8 cellular contexts compared by ENCODE assay signal in genomic region chr1:223844521-223844961, GRCh38. TPM values are rescaled to one million over a fixed set of nuclear protein-coding genes. Genes with fewer than 3 reads are reported as not detected.
DNase-seq lines count a peak whose midpoint lies in the region; ATAC-seq, FAIRE-seq and TF ChIP-seq lines count a peak whose summit lies in the region.

No MANE protein-coding gene starts in this region.

- DNase-seq in CD8-positive, alpha-beta T cell: peak in 4 of 7 experiments; percentile 42 to 60 (median 52)
- DNase-seq in RPMI7951 (ENCODE audit: low read depth) (peak; percentile 24), aorta (no peak), SIG-M5 treated with dmso at 0.1 percent for 504 hours (lab: John Stamatoyannopoulos, UW; ENCODE audit: unreplicated experiment) (no peak), RCC 7860 (ENCODE audit: low spot score) (no peak), ureter (ENCODE audit: low spot score) (no peak)
- peak; percentile 42 for DNase-seq in central memory CD4-positive, alpha-beta T cell
- DNase-seq in naive thymus-derived CD4-positive, alpha-beta T cell: peak in 7 of 9 donors; percentile 32 to 65 (median 47)

- no peak for TF ChIP-seq CTCF in CD8-positive, alpha-beta T cell (IDR thresholded peaks at IDR 0.05)

- FAIRE-seq in RCC 7860 (lab: Jason Lieb, UNC): no peak

- H3K27ac Mint-ChIP-seq in CD8-positive, alpha-beta T cell: peak overlapping the region; percentile 95
- peak overlapping the region; percentile 94 to 99 (median 98) for H3K27ac Mint-ChIP-seq in naive thymus-derived CD4-positive, alpha-beta T cell

- ATAC-seq in CD8-positive, alpha-beta T cell: peak; percentile 1
- no peak for ATAC-seq in naive thymus-derived CD4-positive, alpha-beta T cell
- no peak for ATAC-seq in aorta (ENCODE audit: low FRiP score)

- peaks cover 36% of the 10 kb centered on the region for H3K4me1 Mint-ChIP-seq in CD8-positive, alpha-beta T cell (ENCODE audit: low read depth)
- H3K4me1 Mint-ChIP-seq in naive thymus-derived CD4-positive, alpha-beta T cell: peaks cover 23 to 59% (median 45%) of the 10 kb centered on the region in 7 donors

- intact Hi-C loops in CD8-positive, alpha-beta T cell (cut with DNase I, micrococcal nuclease): loop anchor here (1.0 to 10.0 kb wide), 6 partner anchors 8 to 1580 kb away; partner anchors contain the start of genes CNIH4 (in 1 of the 2), DEGS1 (in 1 of the 2), LBR (in 1 of the 2) and TAF1A (in 1 of the 2)
- intact Hi-C loops in naive thymus-derived CD4-positive, alpha-beta T cell (cut with micrococcal nuclease): loop anchor here (2.0 to 10.0 kb wide), 8 partner anchors 128 to 1580 kb away; partner anchors contain the start of genes FBXO28 (in 2 of the 2), WDR26 (in 2 of the 2), DEGS1 (in 1 of the 2) and LBR (in 1 of the 2)
- intact Hi-C loops in aorta (cut with DNase I): no loop called here

- peak overlapping the region; percentile 93 for H3K4me3 Mint-ChIP-seq in CD8-positive, alpha-beta T cell
- H3K4me3 Mint-ChIP-seq in naive thymus-derived CD4-positive, alpha-beta T cell: peak overlapping the region; percentile 87 to 99 (median 96)

- H3K27me3 Mint-ChIP-seq in CD8-positive, alpha-beta T cell (ENCODE audit: low read depth): no peaks in the 10 kb centered on the region
- no peaks in the 10 kb centered on the region for H3K27me3 Mint-ChIP-seq in naive thymus-derived CD4-positive, alpha-beta T cell

- no peaks in the 10 kb centered on the region for H3K27me3 ChIP-seq in CD8-positive, alpha-beta T cell (ENCODE audit: insufficient read depth, low read length)
- H3K27me3 ChIP-seq in naive thymus-derived CD4-positive, alpha-beta T cell (ENCODE audit: control insufficient read depth in 2 of 2, insufficient read depth in 2 of 2, low read length in 2 of 2): no peaks in the 10 kb centered on the region
- H3K27me3 ChIP-seq in aorta (ENCODE audit: control insufficient read depth in 1 of 2, insufficient read depth in 2 of 2, low read length in 1 of 2): no peaks in the 10 kb centered on the region

- H3K27ac ChIP-seq in CD8-positive, alpha-beta T cell (ENCODE audit: low read depth, low read length): peak overlapping the region; percentile 87
- peak overlapping the region; percentile 99 for H3K27ac ChIP-seq in naive thymus-derived CD4-positive, alpha-beta T cell (ENCODE audit: low read depth, low read length)
- peak overlapping the region; percentile 98 to 99 for H3K27ac ChIP-seq in aorta (ENCODE audit: low read depth in 1 of 2, low read length in 2 of 2)

- H3K4me1 ChIP-seq in CD8-positive, alpha-beta T cell (ENCODE audit: insufficient read depth, low read length): peaks cover 28% of the 10 kb centered on the region
- H3K4me1 ChIP-seq in naive thymus-derived CD4-positive, alpha-beta T cell (ENCODE audit: control insufficient read depth in 2 of 2, insufficient read depth in 2 of 2, low read length in 2 of 2): peaks cover 14 to 27% of the 10 kb centered on the region in 2 donors
- no peaks in the 10 kb centered on the region for H3K4me1 ChIP-seq in aorta (ENCODE audit: control insufficient read depth in 1 of 2, insufficient read depth in 2 of 2, low read length in 2 of 2)

- POLR2A ChIA-PET in CD8-positive, alpha-beta T cell (lab: Charles Lee): interaction anchor here (0.6 to 3.0 kb wide), 8 partner anchors 9 to 132 kb away, joined by 3 to 18 read pairs (median 10); partner anchors contain the start of gene CAPN2
- POLR2A ChIA-PET in naive thymus-derived CD4-positive, alpha-beta T cell (lab: Charles Lee): interaction anchor here (0.7 to 4.5 kb wide), 6 partner anchors 9 to 1132 kb away, joined by 3 to 51 read pairs (median 12); no protein-coding TSS in a partner anchor

- H3K9me3 ChIP-seq in CD8-positive, alpha-beta T cell (ENCODE audit: low read length): no peaks in the 10 kb centered on the region
- H3K9me3 ChIP-seq in naive thymus-derived CD4-positive, alpha-beta T cell (ENCODE audit: control insufficient read depth in 2 of 3, low read length in 3 of 3): no peaks in the 10 kb centered on the region
- no peaks in the 10 kb centered on the region for H3K9me3 ChIP-seq in aorta (ENCODE audit: control insufficient read depth, low read length)

- peaks cover 6% of the 10 kb centered on the region for H3K36me3 Mint-ChIP-seq in CD8-positive, alpha-beta T cell
- peaks cover 0 to 7% (median 4%) of the 10 kb centered on the region in 5 donors for H3K36me3 Mint-ChIP-seq in naive thymus-derived CD4-positive, alpha-beta T cell

- peak overlapping the region; percentile 70 for H3K4me3 ChIP-seq in CD8-positive, alpha-beta T cell (ENCODE audit: low read depth, low read length)
- peak overlapping the region; percentile 63 for H3K4me3 ChIP-seq in naive thymus-derived CD4-positive, alpha-beta T cell (ENCODE audit: low read length)
- peak overlapping the region; percentile 77 to 84 for H3K4me3 ChIP-seq in aorta (ENCODE audit: low read length in 2 of 2)

- H3K36me3 ChIP-seq in CD8-positive, alpha-beta T cell (ENCODE audit: insufficient read depth, low read length): no peaks in the 10 kb centered on the region
- H3K36me3 ChIP-seq in naive thymus-derived CD4-positive, alpha-beta T cell (ENCODE audit: control insufficient read depth in 2 of 3, insufficient read depth in 3 of 3, low read length in 3 of 3): peaks cover 0 to 4% (median 0%) of the 10 kb centered on the region in 3 experiments
- no peaks in the 10 kb centered on the region for H3K36me3 ChIP-seq in aorta (ENCODE audit: control insufficient read depth in 1 of 2, insufficient read depth in 2 of 2, low read length in 1 of 2)

- CTCF ChIA-PET in CD8-positive, alpha-beta T cell (lab: Charles Lee): interaction anchor here (0.8 to 2.6 kb wide), 3 partner anchors 9 to 38 kb away, joined by 3 to 9 read pairs (median 4); no protein-coding TSS in a partner anchor
- CTCF ChIA-PET in naive thymus-derived CD4-positive, alpha-beta T cell (lab: Charles Lee): interaction anchor here (1.6 to 3.6 kb wide), 2 partner anchors 11 to 32 kb away, joined by 5 to 20 read pairs; no protein-coding TSS in a partner anchor

- 0 to 2% methylated on average over 9 of the region's 9 CpGs for WGBS in aorta, 2 donors

- H3K9me3 Mint-ChIP-seq in CD8-positive, alpha-beta T cell: no peaks in the 10 kb centered on the region
- H3K9me3 Mint-ChIP-seq in naive thymus-derived CD4-positive, alpha-beta T cell: peaks cover 0 to 4% (median 0%) of the 10 kb centered on the region in 11 donors

RNA-seq across cellular contexts. Expression of gene TP53BP2, which starts 1.2 kb away (rescaled TPM):
- total RNA-seq in CD8-positive, alpha-beta T cell: 10 to 100 TPM; 96.1 to 98.3 TPM
- 19.2 and 23.7 TPM in 2 replicates for total RNA-seq in RPMI7951 (2014; rRNA removed; shearing (Covaris generic))
- total RNA-seq in naive thymus-derived CD4-positive, alpha-beta T cell: 100 to 1,000 TPM in 1 of 5 experiments, 10 to 100 TPM in 4; 30.3 to 120 (median 45.4) TPM
- 10 to 100 TPM in 1 of 2 donors, 1 to 10 TPM in 1; 8.4 to 20.5 TPM for polyA plus RNA-seq in naive thymus-derived CD4-positive, alpha-beta T cell
- total RNA-seq in aorta (10 to 100 TPM; 60.6 to 83.9 TPM), ureter (34.6 TPM)
- polyA plus RNA-seq in aorta: 10 to 100 TPM; 10.3 to 22.3 TPM

Comparison
In these comparisons a context has a peak if more than half of its experiments do, and no peak if none do; other contexts are left out.
1. DNase-seq: peak in CD8-positive, alpha-beta T cell (4 of 7), RPMI7951 (single experiment), central memory CD4-positive, alpha-beta T cell (single experiment) and naive thymus-derived CD4-positive, alpha-beta T cell (7 of 9); none in aorta (0 of 2), SIG-M5 treated with dmso at 0.1 percent for 504 hours (single experiment), RCC 7860 (single experiment) and ureter (single experiment).
2. intact Hi-C loops: an anchor here in CD8-positive, alpha-beta T cell (1.0 to 10.0 kb wide) and naive thymus-derived CD4-positive, alpha-beta T cell (2.0 to 10.0 kb wide); none called in aorta.
3. Peak in every context shown above with its lines, with median percentiles within 50 percentile points of each other: H3K27ac ChIP-seq and H3K4me3 ChIP-seq.